13 cellular contexts compared by ENCODE assay signal in the genomic region with DNA sequence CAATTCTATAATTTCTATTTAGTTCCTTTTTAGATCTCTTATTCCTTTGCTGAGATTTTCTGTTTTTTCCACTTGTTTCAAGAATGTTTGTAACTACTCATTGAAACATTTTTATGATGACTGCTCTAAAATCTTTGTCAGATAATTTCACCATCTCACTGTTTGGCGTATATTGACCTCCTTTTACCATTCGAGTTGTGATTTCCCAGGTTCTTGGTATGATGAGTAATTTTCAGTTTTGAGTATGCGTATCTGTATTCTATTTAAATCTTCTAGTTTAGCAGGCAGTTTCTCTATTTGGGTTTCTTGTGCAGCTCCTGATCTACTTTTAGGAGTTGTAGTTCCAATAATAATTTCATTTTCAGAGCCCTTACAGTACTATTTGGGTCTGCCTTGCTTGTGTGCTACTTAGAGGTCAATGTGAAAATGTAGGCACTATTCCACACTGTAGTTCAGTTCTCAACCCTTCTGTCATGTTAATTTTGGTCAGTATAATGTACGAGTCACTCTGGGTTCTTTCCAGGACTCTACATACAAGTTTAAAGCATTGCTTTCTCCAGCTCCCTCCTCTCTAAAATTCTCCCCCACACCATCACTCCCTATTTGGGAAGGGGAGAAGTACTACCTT.
"Had no signal": no experiment of that assay in that cellular context is flagged by ENCODE, and none has a peak within 500 bp of the region (broad histone marks: within the 10 kb centered on the region; RNA-seq: fewer than 3 reads in every experiment).

No MANE protein-coding gene starts in this region.

- H3K4me3 Mint-ChIP-seq: activated naive CD8-positive, alpha-beta T cell treated with anti-CD3 and anti-CD28 coated beads for 36 hours; naive thymus-derived CD8-positive, alpha-beta T cell; T-helper 1 cell treated with Interleukin-12 subunit alpha and Interleukin-12 subunit beta and Interleukin-4 antibody, amounts not matched to agents 30 μg/mL and 1 μg/mL, for 36 hours; WTC11 had no signal

- H3K27ac Mint-ChIP-seq: activated naive CD8-positive, alpha-beta T cell treated with anti-CD3 and anti-CD28 coated beads for 36 hours; T-helper 1 cell treated with Interleukin-12 subunit alpha and Interleukin-12 subunit beta and Interleukin-4 antibody, amounts not matched to agents 30 μg/mL and 1 μg/mL, for 36 hours; WTC11 had no signal

- H3K27me3 Mint-ChIP-seq: activated naive CD8-positive, alpha-beta T cell treated with anti-CD3 and anti-CD28 coated beads for 36 hours; naive thymus-derived CD8-positive, alpha-beta T cell had no signal

- DNase-seq: activated CD4-positive, alpha-beta T cell treated with anti-CD3 and anti-CD28 coated beads, Interleukin-2, amount 50 U/mL, for 48 hours; activated gamma-delta T cell treated with Interleukin-2 at 50 U/mL for 16 hours; activated naive CD8-positive, alpha-beta T cell treated with anti-CD3 and anti-CD28 coated beads for 36 hours; cerebellar nuclear complex; dermis blood vessel endothelial cell; erythroblast; foreskin fibroblast; heart left ventricle; mammary epithelial cell; mucosa of descending colon; naive thymus-derived CD8-positive, alpha-beta T cell had no signal

- ATAC-seq: heart left ventricle; mucosa of descending colon; naive thymus-derived CD8-positive, alpha-beta T cell; WTC11 had no signal
